Comparison of ENCODE assay signal across 10 cellular contexts in the genomic region with DNA sequence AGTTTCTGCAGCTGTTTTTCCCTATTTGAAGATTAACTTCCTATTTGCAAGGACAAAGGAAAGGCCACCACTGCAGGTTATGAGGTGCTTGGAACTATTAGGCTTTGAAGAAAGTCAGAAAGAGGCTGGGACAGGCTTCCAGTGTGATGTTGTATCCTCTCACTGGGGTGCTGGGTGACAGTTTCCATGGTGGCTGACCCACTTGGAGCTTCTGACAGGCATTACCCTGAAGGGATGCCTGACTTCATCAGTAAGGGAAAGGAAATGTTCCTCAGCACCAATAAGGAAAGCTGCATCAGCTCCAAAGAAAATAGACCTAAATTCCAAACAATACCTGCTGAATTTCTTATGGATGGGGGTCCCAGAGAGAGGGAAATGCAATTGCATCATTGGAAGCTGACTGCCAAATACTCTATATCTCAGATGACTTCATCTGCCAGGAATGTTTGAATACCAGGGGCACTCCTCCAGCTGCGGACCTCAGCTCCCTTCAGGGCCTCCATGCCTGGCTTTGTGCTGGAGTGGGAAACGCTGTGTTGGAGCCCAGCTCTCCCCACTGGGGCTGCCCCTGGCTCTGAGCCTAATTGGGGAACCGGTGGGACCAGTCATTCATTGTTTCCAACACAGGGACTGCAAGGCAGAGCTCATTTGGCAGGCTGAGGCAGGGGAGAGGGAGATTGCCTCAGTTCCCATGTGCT.
DNase-seq lines count a peak whose midpoint lies in the region; ATAC-seq, FAIRE-seq and TF ChIP-seq lines count a peak whose summit lies in the region.
"Had no signal": no experiment of that assay in that cellular context is flagged by ENCODE, and none has a peak within 500 bp of the region (broad histone marks: within the 10 kb centered on the region; RNA-seq: fewer than 3 reads in every experiment).

No MANE protein-coding gene starts in this region.

- no peaks in the 10 kb centered on the region for H4K20me1 ChIP-seq in K562 (replicated peaks; ENCODE audit: control insufficient read depth, insufficient read depth, low read length)

- no peaks in the 10 kb centered on the region for H3K9me3 ChIP-seq in K562 (replicated peaks; ENCODE audit: control insufficient read depth, insufficient read depth, low read depth, low read length)

- no peak overlapping the region for H3K4me2 ChIP-seq in K562 (ENCODE audit: insufficient read depth, low read length)
- H3K4me2 ChIP-seq: KMS-11 had no signal

- no peak for TF ChIP-seq RAD21 in K562 (CRISPR knock-in tag; conservative IDR thresholded peaks at IDR 0.05 in 1 of 2, IDR thresholded peaks at IDR 0.05 in 1 of 2)

- intact Hi-C loops in K562 (cut with micrococcal nuclease), result no loop called here

- TF ChIP-seq CTCF in K562 (IDR thresholded peaks at IDR 0.05 in 2 of 3, conservative IDR thresholded peaks at IDR 0.05 in 1 of 3; ENCODE audit: insufficient read depth in 2 of 3, low read depth in 1 of 3, low read length in 3 of 3), result no peak

- 0% methylated on average over 3 of the region's 3 CpGs for WGBS in K562 (ENCODE audit: insufficient coverage, low coverage, missing lambda C conversion rate)

- no peak for FAIRE-seq in K562 (lab: Jason Lieb, UNC)
- FAIRE-seq in GM12891 (lab: Jason Lieb, UNC), result no peak
- FAIRE-seq: islet of Langerhans had no signal

- CTCF ChIA-PET in K562 (lab: Yijun Ruan, JAX; ENCODE audit: low intra/inter-chr PET ratio), result no interaction called here

- no peak for TF ChIP-seq POLR2A in K562 (conservative IDR thresholded peaks at IDR 0.05)
- no peak for TF ChIP-seq POLR2A in GM12891 (IDR thresholded peaks at IDR 0.05; ENCODE audit: low read depth, low read length)

- H3K36me3 ChIP-seq in K562 (ENCODE audit: control insufficient read depth, insufficient read depth, low read length), result no peaks in the 10 kb centered on the region

- BruUV-seq in K562 (replicated peaks; lab: Mats Ljungman, UMichigan), result no TSS peak

- no peak overlapping the region for H3K4me3 ChIP-seq in K562

- no peaks in the 10 kb centered on the region for H3K79me2 ChIP-seq in K562 (ENCODE audit: control insufficient read depth, insufficient read depth, low read length)

- no peak overlapping the region for H3K9ac ChIP-seq in K562 (ENCODE audit: insufficient read depth in 1 of 2, low read depth in 2 of 2, low read length in 2 of 2)
- H3K9ac ChIP-seq: KMS-11 had no signal

- H3K27me3 ChIP-seq in K562 (ENCODE audit: control insufficient read depth in 2 of 2, insufficient read depth in 2 of 2, low read length in 2 of 2), result peaks cover 9 to 14% of the 10 kb centered on the region in 2 experiments; a peak in 3 of 5 replicates

- no peaks in the 10 kb centered on the region for H3K4me1 ChIP-seq in K562 (replicated peaks in 1 of 2; ENCODE audit: control insufficient read depth in 2 of 2, insufficient read depth in 2 of 2, low read length in 2 of 2)

- H3K9me1 ChIP-seq in K562 (ENCODE audit: control insufficient read depth, insufficient read depth, low read length), result no peaks in the 10 kb centered on the region

- ATAC-seq in K562, result no peak
- no peak for ATAC-seq in HG03095 (IDR thresholded peaks at IDR 0.05; ENCODE audit: unreplicated experiment)

- H3K27ac ChIP-seq in K562 (ENCODE audit: extremely low read depth, low read depth, low read length) (no peak overlapping the region), temporal lobe (ENCODE audit: low read depth, low read length) (peak overlapping the region; percentile 20)
- H3K27ac ChIP-seq: KMS-11 had no signal

- POLR2A ChIA-PET in K562 (lab: Yijun Ruan, JAX), result interaction anchor here (1.6 kb wide), 1 partner anchor 12 kb away, joined by 5 read pairs; no protein-coding TSS in a partner anchor

- TF ChIP-seq EP300 in K562 (IDR thresholded peaks at IDR 0.05; ENCODE audit: low read length), result no peak

- H2AFZ ChIP-seq in K562 (ENCODE audit: low read depth, low read length), result no peak overlapping the region

- in situ Hi-C loops in K562 (cut with MboI), result no loop called here

- DNase-seq in HS-5 (ENCODE audit: low read depth) (peak; percentile 76), K562 (ENCODE audit: extremely low read depth in 1 of 4, low spot score in 3 of 4) (no peak), iris pigment epithelial cell (ENCODE audit: low read depth) (peak; percentile 82), NCI-H510A (lab: John Stamatoyannopoulos, UW) (no peak), GM12891 (ENCODE audit: insufficient read length, low spot score) (no peak), NCI-H82 treated with DMSO at 0.1 percent for 48 hours (lab: John Stamatoyannopoulos, UW; ENCODE audit: unreplicated experiment) (no peak)

TF ChIP-seq in K562, 482 proteins besides CTCF, POLR2A, EP300 and RAD21:
- no peak for TF ChIP-seq HSF4 (CRISPR knock-in tag; IDR thresholded peaks at IDR 0.05; ENCODE audit: borderline replicate concordance)
- TF ChIP-seq, protein P1, sequence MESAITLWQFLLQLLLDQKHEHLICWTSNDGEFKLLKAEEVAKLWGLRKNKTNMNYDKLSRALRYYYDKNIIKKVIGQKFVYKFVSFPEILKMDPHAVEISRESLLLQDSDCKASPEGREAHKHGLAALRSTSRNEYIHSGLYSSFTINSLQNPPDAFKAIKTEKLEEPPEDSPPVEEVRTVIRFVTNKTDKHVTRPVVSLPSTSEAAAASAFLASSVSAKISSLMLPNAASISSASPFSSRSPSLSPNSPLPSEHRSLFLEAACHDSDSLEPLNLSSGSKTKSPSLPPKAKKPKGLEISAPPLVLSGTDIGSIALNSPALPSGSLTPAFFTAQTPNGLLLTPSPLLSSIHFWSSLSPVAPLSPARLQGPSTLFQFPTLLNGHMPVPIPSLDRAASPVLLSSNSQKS (CRISPR knock-in tag; IDR thresholded peaks at IDR 0.05), result no peak
- TF ChIP-seq, protein P2, sequence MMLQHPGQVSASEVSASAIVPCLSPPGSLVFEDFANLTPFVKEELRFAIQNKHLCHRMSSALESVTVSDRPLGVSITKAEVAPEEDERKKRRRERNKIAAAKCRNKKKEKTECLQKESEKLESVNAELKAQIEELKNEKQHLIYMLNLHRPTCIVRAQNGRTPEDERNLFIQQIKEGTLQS (IDR thresholded peaks at IDR 0.05), result peak; percentile 33; the same call in 1 of the 2 replicates
- TF ChIP-seq, protein P2 (CRISPR knock-in tag; conservative IDR thresholded peaks at IDR 0.05), result no peak
- no peak for TF ChIP-seq EWSR1 (IDR thresholded peaks at IDR 0.05; ENCODE audit: borderline replicate concordance, low read depth, partially characterized antibody)
- TF ChIP-seq KLF13 (tag; IDR thresholded peaks at IDR 0.05; ENCODE audit: borderline replicate concordance, low read depth), result no peak
- TF ChIP-seq ZFPM2 (CRISPR knock-in tag; IDR thresholded peaks at IDR 0.05), result no peak
- no peak for TF ChIP-seq RAD51 (IDR thresholded peaks at IDR 0.05; ENCODE audit: borderline replicate concordance, low read depth)
- no peak for TF ChIP-seq ETV6 (IDR thresholded peaks at IDR 0.05; ENCODE audit: borderline replicate concordance in 1 of 2, low read depth in 2 of 2, low read length in 1 of 2)
- no peak for TF ChIP-seq ETV6 (CRISPR knock-in tag; IDR thresholded peaks at IDR 0.05; ENCODE audit: borderline replicate concordance)

TF ChIP-seq in GM12891, 5 proteins besides CTCF, POLR2A, EP300 and RAD21:
- TF ChIP-seq PAX5 (IDR thresholded peaks at IDR 0.05; ENCODE audit: insufficient read depth, low read length, severe bottlenecking) (no peak), TAF1 (IDR thresholded peaks at IDR 0.05; ENCODE audit: low read depth, low read length) (no peak), POU2F2 (IDR thresholded peaks at IDR 0.05; ENCODE audit: low read depth, low read length) (no peak), POLR2AphosphoS5 (IDR thresholded peaks at IDR 0.05; ENCODE audit: low read depth, low read length) (no peak), SPI1 (IDR thresholded peaks at IDR 0.05; ENCODE audit: low read depth, low read length) (no peak)

Comparison
In these comparisons a context has a peak if more than half of its experiments do, and no peak if none do; other contexts are left out.
1. DNase-seq: peak in HS-5 (single experiment) and iris pigment epithelial cell (single experiment); none in K562 (0 of 4), NCI-H510A (single experiment), GM12891 (single experiment) and NCI-H82 treated with DMSO at 0.1 percent for 48 hours (single experiment).